Comparison of ENCODE assay signal across 8 cellular contexts in the genomic region with DNA sequence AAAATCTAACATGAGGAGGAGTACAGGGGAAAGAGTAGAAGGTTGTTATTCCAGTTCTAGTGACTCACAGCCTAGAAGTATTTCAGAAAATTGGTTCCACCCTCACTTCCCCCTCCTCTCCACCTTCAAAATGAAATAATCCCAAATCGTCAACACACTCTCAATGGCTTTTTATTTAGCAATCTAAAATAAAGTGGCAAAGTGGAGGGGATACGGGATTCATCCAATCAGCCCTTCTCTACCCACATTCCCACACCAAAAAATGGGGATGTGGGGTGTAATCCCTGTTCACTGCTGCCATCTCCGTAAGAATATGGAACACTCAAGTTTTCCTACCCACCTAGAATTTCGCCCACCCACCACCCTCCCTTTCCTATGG. TPM values are rescaled to one million over a fixed set of nuclear protein-coding genes. Genes with fewer than 3 reads are reported as not detected.
DNase-seq lines count a peak whose midpoint lies in the region; ATAC-seq and TF ChIP-seq lines count a peak whose summit lies in the region.

No MANE protein-coding gene starts in this region.

- H2AK5ac ChIP-seq in mesendoderm (ENCODE audit: low read length), result no peak overlapping the region

- H3K27ac ChIP-seq in OCI-LY1 (ENCODE audit: low read depth, low read length, poor library complexity, severe bottlenecking), result no peak overlapping the region
- peak overlapping the region; percentile 74 for H3K27ac ChIP-seq in mesendoderm (ENCODE audit: low read depth, low read length)
- H3K27ac ChIP-seq in aorta (ENCODE audit: low read depth in 1 of 2, low read length in 2 of 2), result peak overlapping the region; percentile 81 to 99

- intact Hi-C loops in aorta (cut with DNase I), result no loop called here

- no peak overlapping the region for H2BK15ac ChIP-seq in mesendoderm (replicated peaks; ENCODE audit: low read depth)

- peak; percentile 54 for ATAC-seq in aorta (ENCODE audit: low FRiP score)

- DNase-seq in DMS 273 treated with DMSO at 0.1 percent for 48 hours (lab: John Stamatoyannopoulos, UW) (peak; percentile 43), DMS 273 (lab: John Stamatoyannopoulos, UW; ENCODE audit: unreplicated experiment) (no peak), dermis microvascular lymphatic vessel endothelial cell (ENCODE audit: low read depth in 2 of 2) (peak; percentile 6 to 57), mesendoderm (peak; percentile 51), aorta (no peak), 8988T (no peak), GDM1 (lab: John Stamatoyannopoulos, UW) (no peak)

- H3K4me3 ChIP-seq in OCI-LY1 (ENCODE audit: low read depth, low read length, poor library complexity, severe bottlenecking) (peak overlapping the region; percentile 59), mesendoderm (ENCODE audit: low read length) (peak overlapping the region; percentile 88), aorta (ENCODE audit: low read length in 2 of 2) (peak overlapping the region; percentile 91 to 98)

- H4K8ac ChIP-seq in mesendoderm (ENCODE audit: low read depth, low read length), result no peak overlapping the region

- H3K9me2 ChIP-seq in OCI-LY1 (ENCODE audit: low read depth, low read length), result no peaks in the 10 kb centered on the region

- no peaks in the 10 kb centered on the region for H3K9me3 ChIP-seq in OCI-LY1 (ENCODE audit: low read length)
- H3K9me3 ChIP-seq in aorta (ENCODE audit: control insufficient read depth, low read length), result no peaks in the 10 kb centered on the region

- H3F3A ChIP-seq in OCI-LY1 (ENCODE audit: insufficient read depth, low read length), result peaks cover 3% of the 10 kb centered on the region; the same call in 1 of the 2 replicates

- H3K27me3 ChIP-seq in OCI-LY1 (ENCODE audit: insufficient read depth, low read length) (no peaks in the 10 kb centered on the region), mesendoderm (ENCODE audit: insufficient read depth, low read length, poor library complexity) (no peaks in the 10 kb centered on the region), aorta (ENCODE audit: control insufficient read depth in 1 of 2, insufficient read depth in 2 of 2, low read length in 1 of 2) (no peaks in the 10 kb centered on the region)

- peak overlapping the region; percentile 72 for H3K18ac ChIP-seq in mesendoderm (ENCODE audit: low read length)

- peak overlapping the region; percentile 76 for H3K4ac ChIP-seq in mesendoderm (ENCODE audit: low read depth, low read length)

- H3K23ac ChIP-seq in mesendoderm (ENCODE audit: low read length), result no peak overlapping the region

- peak overlapping the region; percentile 47 for H2BK5ac ChIP-seq in mesendoderm (ENCODE audit: low read length)

- H3K4me1 ChIP-seq in OCI-LY1 (ENCODE audit: insufficient read depth, low read length, severe bottlenecking) (peaks cover 31% of the 10 kb centered on the region), mesendoderm (ENCODE audit: control insufficient read depth, low read depth, low read length) (no peaks in the 10 kb centered on the region), aorta (ENCODE audit: control insufficient read depth in 1 of 2, insufficient read depth in 2 of 2, low read length in 2 of 2) (peaks cover 0 to under 1% of the 10 kb centered on the region in 2 donors)

- no peaks in the 10 kb centered on the region for H3K36me3 ChIP-seq in OCI-LY1 (ENCODE audit: insufficient read depth, low read length)
- H3K36me3 ChIP-seq in mesendoderm (ENCODE audit: control insufficient read depth, insufficient read depth, low read length), result no peaks in the 10 kb centered on the region
- H3K36me3 ChIP-seq in aorta (ENCODE audit: control insufficient read depth in 1 of 2, insufficient read depth in 2 of 2, low read length in 1 of 2), result no peaks in the 10 kb centered on the region

- no CpG with 5 or more reads among the region's 4 CpGs for WGBS in mesendoderm (ENCODE audit: extremely low coverage, insufficient coverage, low lambda C conversion rate)
- 0 to 1% methylated on average over 4 of the region's 4 CpGs for WGBS in aorta, 2 donors

- H2BK120ac ChIP-seq in mesendoderm (ENCODE audit: low read depth, low read length), result no peak overlapping the region

- peak overlapping the region; percentile 95 for H3K56ac ChIP-seq in mesendoderm (ENCODE audit: low read length)

- TF ChIP-seq CTCF in OCI-LY1 (IDR thresholded peaks at IDR 0.05; ENCODE audit: low read length), result no peak

- H4K20me1 ChIP-seq in OCI-LY1 (ENCODE audit: insufficient read depth, low read length), result no peaks in the 10 kb centered on the region

- H3K9ac ChIP-seq in OCI-LY1 (ENCODE audit: low read length) (no peak overlapping the region), mesendoderm (ENCODE audit: low read length) (peak overlapping the region; percentile 91)

- H2AFZ ChIP-seq in OCI-LY1 (ENCODE audit: low read length), result no peak overlapping the region

- no peaks in the 10 kb centered on the region for H3K79me2 ChIP-seq in OCI-LY1 (ENCODE audit: insufficient read depth, low read length)
- H3K79me2 ChIP-seq in mesendoderm (ENCODE audit: control insufficient read depth, insufficient read depth, low read length), result peaks cover 46% of the 10 kb centered on the region

- H4K5ac ChIP-seq in mesendoderm (ENCODE audit: low read length), result no peak overlapping the region

- no peaks in the 10 kb centered on the region for H3K79me1 ChIP-seq in mesendoderm (ENCODE audit: low read length)

- H3K4me2 ChIP-seq in OCI-LY1 (ENCODE audit: low read length) (peak overlapping the region; percentile 70; the same call in 1 of the 2 replicates), mesendoderm (ENCODE audit: low read length) (peak overlapping the region; percentile 40)

RNA-seq across cellular contexts. Expression of gene NCKAP1, which starts 1.0 kb away (rescaled TPM):
- 97.3 and 165 TPM in 2 replicates for total RNA-seq in dermis microvascular lymphatic vessel endothelial cell
- 128 TPM for polyA plus RNA-seq in mesendoderm (2013, experiment 1 of 2)
- polyA plus RNA-seq in mesendoderm (2013, experiment 2 of 2), result 126 TPM
- total RNA-seq in aorta, result 100 to 1,000 TPM; 192 to 207 TPM
- polyA plus RNA-seq in aorta, result 10 to 100 TPM; 73.0 to 75.8 TPM

RNA-seq across cellular contexts. Expression of gene DUSP19, which starts 41.3 kb away (rescaled TPM):
- total RNA-seq in dermis microvascular lymphatic vessel endothelial cell, result 2.1 and 2.4 TPM in 2 replicates
- 1.7 TPM for polyA plus RNA-seq in mesendoderm (2013, experiment 1 of 2)
- 1.2 TPM for polyA plus RNA-seq in mesendoderm (2013, experiment 2 of 2)
- total RNA-seq in aorta, result 1 to 10 TPM; 7.1 to 8.1 TPM
- polyA plus RNA-seq in aorta, result 1 to 10 TPM; 3.4 to 3.5 TPM

Comparison
In these comparisons a context has a peak if more than half of its experiments do, and no peak if none do; other contexts are left out.
1. DNase-seq: peak in DMS 273 treated with DMSO at 0.1 percent for 48 hours (single experiment), dermis microvascular lymphatic vessel endothelial cell (2 of 2) and mesendoderm (single experiment); none in DMS 273 (single experiment), aorta (0 of 2), 8988T (single experiment) and GDM1 (single experiment).
2. Peak in every context shown above with its lines, with median percentiles within 50 percentile points of each other: H3K4me3 ChIP-seq.